Comparison of ENCODE assay signal across 23 cellular contexts in genomic region chr15:71435552-71435951, GRCh38.
DNase-seq lines count a peak whose midpoint lies in the region; ATAC-seq, FAIRE-seq and TF ChIP-seq lines count a peak whose summit lies in the region.
"Had no signal": no experiment of that assay in that cellular context is flagged by ENCODE, and none has a peak within 500 bp of the region (broad histone marks: within the 10 kb centered on the region; RNA-seq: fewer than 3 reads in every experiment).

No MANE protein-coding gene starts in this region.

- TF ChIP-seq CTCF in HCT116 (IDR thresholded peaks at IDR 0.05 in 2 of 3, conservative IDR thresholded peaks at IDR 0.05 in 1 of 3; ENCODE audit: borderline replicate concordance in 1 of 3, insufficient read depth in 1 of 3, low read depth in 2 of 3, low read length in 2 of 3), result no peak
- TF ChIP-seq CTCF in K562 (IDR thresholded peaks at IDR 0.05 in 2 of 3, conservative IDR thresholded peaks at IDR 0.05 in 1 of 3; ENCODE audit: insufficient read depth in 2 of 3, low read depth in 1 of 3, low read length in 3 of 3), result no peak
- TF ChIP-seq CTCF in osteoblast (IDR thresholded peaks at IDR 0.05; ENCODE audit: extremely low read depth, low read depth, low read length), result no peak

- H3K27me3 ChIP-seq in HCT116 (ENCODE audit: insufficient read depth, low read length), result no peaks in the 10 kb centered on the region
- H3K27me3 ChIP-seq in K562 (ENCODE audit: control insufficient read depth in 2 of 2, insufficient read depth in 2 of 2, low read length in 2 of 2), result no peaks in the 10 kb centered on the region; a peak in 1 of 5 replicates
- H3K27me3 ChIP-seq in osteoblast (ENCODE audit: insufficient read depth, low read length), result no peaks in the 10 kb centered on the region
- H3K27me3 ChIP-seq: BE2C, Peyer's patch had no signal

- CTCF ChIA-PET in HCT116 (lab: Charles Lee), result interaction anchor here (1.6 to 3.4 kb wide), 2 partner anchors 8 to 12 kb away, joined by 4 to 12 read pairs; no protein-coding TSS in a partner anchor
- CTCF ChIA-PET in K562 (lab: Yijun Ruan, JAX; ENCODE audit: low intra/inter-chr PET ratio), result no interaction called here
- CTCF ChIA-PET in HEK293T (lab: Yijun Ruan, JAX), result interaction anchor here (2.2 kb wide), 1 partner anchor 49 kb away, joined by 5 read pairs; no protein-coding TSS in a partner anchor

- TF ChIP-seq RAD21 in HCT116 (IDR thresholded peaks at IDR 0.05; ENCODE audit: low read depth) (0 out of 2 replicates have a peak, but pooled peaks have one; percentile 14), K562 (CRISPR knock-in tag; conservative IDR thresholded peaks at IDR 0.05 in 1 of 2, IDR thresholded peaks at IDR 0.05 in 1 of 2) (no peak)

- H3K9me1 ChIP-seq in K562 (ENCODE audit: control insufficient read depth, insufficient read depth, low read length), result no peaks in the 10 kb centered on the region

- H3K36me3 ChIP-seq in HCT116 (ENCODE audit: control insufficient read depth in 1 of 2, insufficient read depth in 2 of 2, low read length in 2 of 2), result 0 out of 4 replicates have a peak, but pooled peaks cover 0 to 3% of the 10 kb centered on the region in 2 experiments
- H3K36me3 ChIP-seq in K562 (ENCODE audit: control insufficient read depth, insufficient read depth, low read length), result no peaks in the 10 kb centered on the region
- no peaks in the 10 kb centered on the region for H3K36me3 ChIP-seq in osteoblast (ENCODE audit: insufficient read depth, low read length)
- H3K36me3 ChIP-seq: BE2C, Peyer's patch had no signal

- peak; percentile 2 to 40 for DNase-seq in NCI-H524 (lab: John Stamatoyannopoulos, UW)
- DNase-seq in NCI-H524 treated with DMSO at 0.1 percent for 48 hours (lab: John Stamatoyannopoulos, UW), result no peak
- no peak for DNase-seq in HCT116 (ENCODE audit: low read depth, low spot score)
- peak in 1 of 4 experiments; percentile 2 for DNase-seq in K562 (ENCODE audit: extremely low read depth in 1 of 4, low spot score in 3 of 4)
- DNase-seq in osteoblast (ENCODE audit: insufficient read length, low spot score, missing footprints), result no peak
- no peak for DNase-seq in HEK293T (ENCODE audit: extremely low spot score)
- no peak for DNase-seq in DMS114 treated with DMSO at 0.1 percent for 48 hours (lab: John Stamatoyannopoulos, UW; ENCODE audit: unreplicated experiment)
- DNase-seq: BE2C; CD4-positive, CD25-positive, alpha-beta regulatory T cell; COR-L47; DMS 273 treated with DMSO at 0.1 percent for 48 hours; GM23248; HFFc6; MV-4-11; NCI-H1694 treated with DMSO at 0.1 percent for 48 hours; NCI-H510A; Peyer's patch; Right ventricle myocardium superior had no signal

- intact Hi-C loops in HCT116 (cut with micrococcal nuclease), result no loop called here
- intact Hi-C loops in K562 (cut with micrococcal nuclease), result no loop called here

- H3K27ac ChIP-seq in HCT116 (ENCODE audit: low read depth, low read length) (peak overlapping the region; percentile 57; the same call in 1 of the 2 replicates), K562 (ENCODE audit: extremely low read depth, low read depth, low read length) (no peak overlapping the region), osteoblast (ENCODE audit: low read depth, low read length) (no peak overlapping the region)
- H3K27ac ChIP-seq: 22Rv1, GM23248, KMS-11, Peyer's patch, SK-N-MC had no signal

- H2AFZ ChIP-seq in HCT116 (ENCODE audit: low read depth, low read length, poor library complexity, severe bottlenecking), result no peak overlapping the region
- no peak overlapping the region for H2AFZ ChIP-seq in K562 (ENCODE audit: low read depth, low read length)
- H2AFZ ChIP-seq in osteoblast (ENCODE audit: low read length), result peak overlapping the region; percentile 18
- H2AFZ ChIP-seq: GM23248 had no signal

- H4K20me1 ChIP-seq in HCT116 (ENCODE audit: insufficient read depth) (no peaks in the 10 kb centered on the region), K562 (replicated peaks; ENCODE audit: control insufficient read depth, insufficient read depth, low read length) (no peaks in the 10 kb centered on the region), osteoblast (ENCODE audit: insufficient read depth, low read length) (no peaks in the 10 kb centered on the region)

- H3K9ac ChIP-seq in HCT116 (ENCODE audit: low read length) (no peak overlapping the region; the same call in 1 of the 2 replicates), K562 (ENCODE audit: insufficient read depth in 1 of 2, low read depth in 2 of 2, low read length in 2 of 2) (no peak overlapping the region)
- H3K9ac ChIP-seq: GM23248, KMS-11 had no signal

- FAIRE-seq in K562 (lab: Jason Lieb, UNC), result no peak
- FAIRE-seq: G401.6 had no signal

- RAD21 ChIA-PET in HCT116 (lab: Charles Lee; ENCODE audit: low non-redundant PET in 1 of 2, low total read pairs in 2 of 2, uncharacterized antibody in 2 of 2, unreplicated experiment in 2 of 2), result no interaction called here

- ATAC-seq in HCT116 (peak; percentile 64), K562 (no peak), GM18517 (IDR thresholded peaks at IDR 0.05; ENCODE audit: unreplicated experiment) (no peak)

- no peak for TF ChIP-seq POLR2A in HCT116 (IDR thresholded peaks at IDR 0.05; ENCODE audit: borderline replicate concordance, extremely low read depth, insufficient read depth, insufficient read length)
- TF ChIP-seq POLR2A in K562 (conservative IDR thresholded peaks at IDR 0.05), result no peak

- no peak for TF ChIP-seq EP300 in K562 (IDR thresholded peaks at IDR 0.05; ENCODE audit: low read length)

- H3K79me2 ChIP-seq in HCT116 (ENCODE audit: insufficient read depth, low read length), result no peaks in the 10 kb centered on the region
- no peaks in the 10 kb centered on the region for H3K79me2 ChIP-seq in K562 (ENCODE audit: control insufficient read depth, insufficient read depth, low read length)
- no peaks in the 10 kb centered on the region for H3K79me2 ChIP-seq in osteoblast (ENCODE audit: insufficient read depth, low read length)

- H3K4me1 ChIP-seq in HCT116 (ENCODE audit: control insufficient read depth in 1 of 2, insufficient read depth in 2 of 2, low read length in 2 of 2), result peaks cover 58 to 62% of the 10 kb centered on the region in 2 experiments
- H3K4me1 ChIP-seq in K562 (replicated peaks in 1 of 2; ENCODE audit: control insufficient read depth in 2 of 2, insufficient read depth in 2 of 2, low read length in 2 of 2), result no peaks in the 10 kb centered on the region
- H3K4me1 ChIP-seq in osteoblast (ENCODE audit: insufficient read depth, low read length), result peaks cover 9% of the 10 kb centered on the region
- H3K4me1 ChIP-seq: BE2C, Peyer's patch had no signal

- no peaks in the 10 kb centered on the region for H3K9me2 ChIP-seq in HCT116 (ENCODE audit: insufficient read depth)

- POLR2A ChIA-PET in HCT116 (lab: Charles Lee) (interaction anchor here (1.3 kb wide), 1 partner anchor 49 kb away, joined by 3 read pairs; no protein-coding TSS in a partner anchor), K562 (lab: Yijun Ruan, JAX) (interaction anchor here (0.6 kb wide), 1 partner anchor 12 kb away, joined by 5 read pairs; no protein-coding TSS in a partner anchor), HEK293T (lab: Yijun Ruan, JAX) (interaction anchor here (0.6 kb wide), 1 partner anchor 22 kb away, joined by 3 read pairs; no protein-coding TSS in a partner anchor)

- H3K4me2 ChIP-seq in HCT116 (ENCODE audit: low read length) (no peak overlapping the region), K562 (ENCODE audit: insufficient read depth, low read length) (no peak overlapping the region), osteoblast (ENCODE audit: insufficient read depth, low read length) (no peak overlapping the region)
- H3K4me2 ChIP-seq: KMS-11 had no signal

- in situ Hi-C loops in K562 (cut with MboI), result no loop called here

- H3K4me3 ChIP-seq in HCT116 (replicated peaks in 1 of 2; ENCODE audit: low read depth in 1 of 2, low read length in 2 of 2) (no peak overlapping the region), K562 (no peak overlapping the region), osteoblast (ENCODE audit: insufficient read depth, low read length) (no peak overlapping the region)
- H3K4me3 ChIP-seq: GM23248, Peyer's patch, SK-N-MC had no signal

- H3K9me3 ChIP-seq in HCT116 (ENCODE audit: control insufficient read depth in 1 of 2, insufficient read depth in 1 of 2, low read depth in 1 of 2, low read length in 2 of 2) (peaks cover 0 to 5% of the 10 kb centered on the region in 2 experiments; a peak in 1 of 4 replicates), K562 (replicated peaks; ENCODE audit: control insufficient read depth, insufficient read depth, low read depth, low read length) (no peaks in the 10 kb centered on the region), osteoblast (ENCODE audit: low read depth, low read length) (no peaks in the 10 kb centered on the region)
- H3K9me3 ChIP-seq: BE2C, Peyer's patch had no signal

- BruUV-seq in HCT116 (replicated peaks; lab: Mats Ljungman, UMichigan), result no TSS peak
- no TSS peak for BruUV-seq in K562 (replicated peaks; lab: Mats Ljungman, UMichigan)

- WGBS in K562 (ENCODE audit: insufficient coverage, low coverage, missing lambda C conversion rate), result 2% methylated on average over 6 of the region's 6 CpGs

TF ChIP-seq in HCT116, 20 proteins besides CTCF, POLR2A, EP300 and RAD21 (continues in another document):
- TF ChIP-seq SRF (IDR thresholded peaks at IDR 0.05; ENCODE audit: low read depth), result no peak
- TF ChIP-seq ATF3 (IDR thresholded peaks at IDR 0.05), result no peak
- no peak for TF ChIP-seq EGR1 (IDR thresholded peaks at IDR 0.05; ENCODE audit: low read depth)

TF ChIP-seq in K562, 482 proteins besides CTCF, POLR2A, EP300 and RAD21:
- TF ChIP-seq, protein P1, sequence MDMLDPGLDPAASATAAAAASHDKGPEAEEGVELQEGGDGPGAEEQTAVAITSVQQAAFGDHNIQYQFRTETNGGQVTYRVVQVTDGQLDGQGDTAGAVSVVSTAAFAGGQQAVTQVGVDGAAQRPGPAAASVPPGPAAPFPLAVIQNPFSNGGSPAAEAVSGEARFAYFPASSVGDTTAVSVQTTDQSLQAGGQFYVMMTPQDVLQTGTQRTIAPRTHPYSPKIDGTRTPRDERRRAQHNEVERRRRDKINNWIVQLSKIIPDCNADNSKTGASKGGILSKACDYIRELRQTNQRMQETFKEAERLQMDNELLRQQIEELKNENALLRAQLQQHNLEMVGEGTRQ (CRISPR knock-in tag; IDR thresholded peaks at IDR 0.05), result peak; percentile 30; the same call in 1 of the 2 replicates
- no peak for TF ChIP-seq CBFB (CRISPR knock-in tag; IDR thresholded peaks at IDR 0.05)
TF ChIP-seq in K562: peak in this region for 1.

TF ChIP-seq in HEK293T, 16 proteins besides CTCF, POLR2A, EP300 and RAD21:
- no peak for TF ChIP-seq FOXK2 (IDR thresholded peaks at IDR 0.05)
- TF ChIP-seq FOXA1 (IDR thresholded peaks at IDR 0.05), result no peak
- TF ChIP-seq LEF1 (IDR thresholded peaks at IDR 0.05; ENCODE audit: borderline replicate concordance), result no peak
- no peak for TF ChIP-seq ELF4 (IDR thresholded peaks at IDR 0.05)
- TF ChIP-seq TARDBP (IDR thresholded peaks at IDR 0.05), result no peak
- TF ChIP-seq NFRKB (IDR thresholded peaks at IDR 0.05), result no peak
- no peak for TF ChIP-seq SUZ12 (IDR thresholded peaks at IDR 0.05)

Comparison
In these comparisons a context has a peak if more than half of its experiments do, and no peak if none do; other contexts are left out.
1. DNase-seq: peak in NCI-H524 (2 of 2); none in NCI-H524 treated with DMSO at 0.1 percent for 48 hours (single experiment), HCT116 (single experiment), osteoblast (single experiment), HEK293T (single experiment) and DMS114 treated with DMSO at 0.1 percent for 48 hours (single experiment).